ENCODE assay signal across 11 cellular contexts in the genomic region with DNA sequence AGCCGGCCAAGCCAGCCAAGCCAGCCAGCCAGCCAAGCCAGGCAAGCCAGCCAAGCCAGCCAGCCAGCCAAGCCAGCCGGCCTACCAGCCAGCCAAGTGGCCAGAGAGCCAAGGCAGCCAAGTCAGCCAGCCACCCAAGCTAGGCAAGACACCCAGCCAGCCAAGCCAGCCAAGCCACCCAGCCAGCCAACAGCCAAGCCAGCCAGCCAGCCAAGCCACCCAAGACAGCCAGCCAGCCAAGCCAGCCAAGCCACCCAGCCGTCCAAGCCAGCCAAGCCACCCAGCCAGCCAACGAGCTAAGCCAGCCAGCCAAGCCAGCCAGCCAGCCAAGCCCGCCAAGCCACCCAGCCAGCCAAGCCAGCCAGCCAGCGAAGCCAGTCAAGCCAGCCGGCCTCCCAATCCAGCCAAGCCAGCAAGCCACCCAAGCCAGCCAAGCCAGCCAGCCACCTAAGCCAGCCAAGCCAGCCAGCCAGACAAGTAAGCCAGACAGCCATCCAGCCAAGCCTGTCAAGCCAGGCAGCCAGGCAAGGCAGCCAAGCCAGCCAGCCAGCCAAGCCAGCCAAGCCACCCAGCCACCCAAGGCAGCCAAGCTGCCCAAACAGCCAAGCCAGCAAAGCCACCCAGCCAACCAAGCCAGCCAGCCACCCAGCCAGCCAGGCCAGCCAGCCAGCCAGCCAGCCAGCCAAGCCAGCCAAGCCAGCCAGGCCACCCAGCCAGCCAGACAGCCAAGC.
DNase-seq lines count a peak whose midpoint lies in the region; ATAC-seq and TF ChIP-seq lines count a peak whose summit lies in the region.
"Had no signal": no experiment of that assay in that cellular context is flagged by ENCODE, and none has a peak within 500 bp of the region (broad histone marks: within the 10 kb centered on the region; RNA-seq: fewer than 3 reads in every experiment).

No MANE protein-coding gene starts in this region.

- H3K9me3 ChIP-seq in GM23248 (ENCODE audit: low read depth): no peaks in the 10 kb centered on the region

- H3K27ac Mint-ChIP-seq in T-helper 2 cell treated with Interferon-gamma antibody and Interleukin-4, amounts not matched to agents 5 μg/mL and 100 μg/mL, for 36 hours: no peak overlapping the region
- H3K27ac Mint-ChIP-seq: naive B cell had no signal

- no peaks in the 10 kb centered on the region for H3K27me3 Mint-ChIP-seq in T-helper 2 cell treated with Interferon-gamma antibody and Interleukin-4, amounts not matched to agents 5 μg/mL and 100 μg/mL, for 36 hours (ENCODE audit: low read depth)
- H3K27me3 Mint-ChIP-seq: naive B cell had no signal

- DNase-seq in ELF-1 (ENCODE audit: low read depth, low spot score): peak; percentile 10
- peak; percentile 24 for DNase-seq in T-helper 2 cell treated with Interferon-gamma antibody and Interleukin-4, amounts not matched to agents 5 μg/mL and 100 μg/mL, for 36 hours (ENCODE audit: low spot score)
- DNase-seq in foreskin keratinocyte: no peak
- DNase-seq in posterior vena cava (ENCODE audit: low spot score): peak; percentile 95
- DNase-seq in MV-4-11 (lab: John Stamatoyannopoulos, UW): no peak
- DNase-seq in GM23248: no peak
- no peak for DNase-seq in effector CD8-positive, alpha-beta T cell (lab: John Stamatoyannopoulos, UW)
- DNase-seq: naive B cell, NCI-H2081 had no signal

- no peaks in the 10 kb centered on the region for H3K79me2 ChIP-seq in GM23248 (ENCODE audit: insufficient read depth)

- H3K27ac ChIP-seq in foreskin keratinocyte: no peak overlapping the region
- no peak overlapping the region for H3K27ac ChIP-seq in GM23248

- no peak overlapping the region for H3K4me2 ChIP-seq in GM23248 (ENCODE audit: unreplicated experiment)

- H3K27me3 ChIP-seq in foreskin keratinocyte: no peaks in the 10 kb centered on the region
- H3K27me3 ChIP-seq in GM23248 (replicated peaks; ENCODE audit: insufficient read depth): no peaks in the 10 kb centered on the region

- ATAC-seq in foreskin keratinocyte (peak; percentile 47), GM21390 (IDR thresholded peaks at IDR 0.05; ENCODE audit: unreplicated experiment) (no peak)
- ATAC-seq: GM12878 had no signal

- H3K4me1 ChIP-seq in foreskin keratinocyte: no peaks in the 10 kb centered on the region
- H3K4me1 ChIP-seq in GM23248 (ENCODE audit: insufficient read depth): no peaks in the 10 kb centered on the region

- H3K9ac ChIP-seq in GM23248: no peak overlapping the region

- no peak overlapping the region for H3K4me3 ChIP-seq in GM23248
- H3K4me3 ChIP-seq: GM12878 had no signal

- in situ Hi-C loops in GM23248 (cut with MboI): no loop called here

- H2AFZ ChIP-seq in GM23248: no peak overlapping the region

- H3K36me3 ChIP-seq in GM23248 (ENCODE audit: low read depth): no peaks in the 10 kb centered on the region

- H3K9me2 ChIP-seq in GM23248 (ENCODE audit: insufficient read depth): no peaks in the 10 kb centered on the region

- H3K36me3 Mint-ChIP-seq in T-helper 2 cell treated with Interferon-gamma antibody and Interleukin-4, amounts not matched to agents 5 μg/mL and 100 μg/mL, for 36 hours (ENCODE audit: low read depth): no peaks in the 10 kb centered on the region
- H3K36me3 Mint-ChIP-seq: naive B cell had no signal

- H3K9me3 Mint-ChIP-seq in T-helper 2 cell treated with Interferon-gamma antibody and Interleukin-4, amounts not matched to agents 5 μg/mL and 100 μg/mL, for 36 hours: peaks cover 9% of the 10 kb centered on the region

- no peaks in the 10 kb centered on the region for H3K4me1 Mint-ChIP-seq in T-helper 2 cell treated with Interferon-gamma antibody and Interleukin-4, amounts not matched to agents 5 μg/mL and 100 μg/mL, for 36 hours (ENCODE audit: low read depth)
- H3K4me1 Mint-ChIP-seq: naive B cell had no signal

- no peaks in the 10 kb centered on the region for H4K20me1 ChIP-seq in GM23248 (ENCODE audit: insufficient read depth)

- no peaks in the 10 kb centered on the region for H3F3A ChIP-seq in GM23248 (ENCODE audit: insufficient read depth)

- intact Hi-C loops in posterior vena cava (cut with DNase I): no loop called here

- TF ChIP-seq CTCF in foreskin keratinocyte (conservative IDR thresholded peaks at IDR 0.05): no peak

- no peak overlapping the region for H3K4me3 Mint-ChIP-seq in T-helper 2 cell treated with Interferon-gamma antibody and Interleukin-4, amounts not matched to agents 5 μg/mL and 100 μg/mL, for 36 hours
- H3K4me3 Mint-ChIP-seq: naive B cell had no signal

- 37 to 43% methylated on average over 7 of the region's 7 CpGs for WGBS in GM23248 (ENCODE audit: low coverage in 1 of 2, low lambda C conversion rate in 2 of 2, missing lambda C conversion rate in 2 of 2), 2 experiments

Comparison
In these comparisons a context has a peak if more than half of its experiments do, and no peak if none do; other contexts are left out.
1. DNase-seq: peak in ELF-1 (single experiment), T-helper 2 cell treated with Interferon-gamma antibody and Interleukin-4, amounts not matched to agents 5 μg/mL and 100 μg/mL, for 36 hours (single experiment) and posterior vena cava (single experiment); none in foreskin keratinocyte (0 of 2), MV-4-11 (single experiment), GM23248 (single experiment) and effector CD8-positive, alpha-beta T cell (single experiment).